ENCODE assay signal across 23 cellular contexts in genomic region chr7:69585169-69585568, GRCh38.
"Had no signal": no experiment of that assay in that cellular context is flagged by ENCODE, and none has a peak within 500 bp of the region (broad histone marks: within the 10 kb centered on the region; RNA-seq: fewer than 3 reads in every experiment).

No MANE protein-coding gene starts in this region.

- DNase-seq: natural killer cell; occipital lobe; ovary; posterior cingulate gyrus; psoas muscle; right cardiac atrium; right lobe of liver; sigmoid colon; stimulated activated CD4-positive, alpha-beta T cell treated with anti-CD3 and anti-CD28 coated beads, Interleukin-15, amount 100 ng/mL, for 24 hours; stimulated activated CD4-positive, alpha-beta T cell treated with anti-CD3 and anti-CD28 coated beads, Interleukin-2, amount 100 ng/mL, for 24 hours; stimulated activated CD4-positive, alpha-beta T cell treated with anti-CD3 and anti-CD28 coated beads, Interleukin-4, amount 100 ng/mL, for 1 hour; stimulated activated CD4-positive, alpha-beta T cell treated with anti-CD3 and anti-CD28 coated beads, Interleukin-4, amount 100 ng/mL, for 4 hours; stimulated activated CD8-positive, alpha-beta memory T cell treated with anti-CD3 and anti-CD28 coated beads, Interleukin-4, amount 100 ng/mL, for 48 hours; stimulated activated naive CD4-positive, alpha-beta T cell; stimulated activated naive CD8-positive, alpha-beta T cell treated with anti-CD3 and anti-CD28 coated beads, Interleukin-15, amount 100 ng/mL, for 72 hours; stimulated activated naive CD8-positive, alpha-beta T cell treated with anti-CD3 and anti-CD28 coated beads, Interleukin-15, Interleukin-2, amounts not matched to agents 100 U/mL and 50 U/mL, for 24 hours; substantia nigra; testis; tibial artery; transverse colon; upper lobe of right lung; uterus had no signal

- ATAC-seq: natural killer cell; psoas muscle; right cardiac atrium; right lobe of liver; stimulated activated memory B cell treated with anti-CD40 and anti-IgM and Interleukin-4, amounts not matched to agents 10 μg/mL and 1 μg/mL and 100 μg/mL, for 72 hours; stimulated activated naive CD8-positive, alpha-beta T cell treated with anti-CD3 and anti-CD28 coated beads, Interleukin-15, amount 100 ng/mL, for 72 hours; stimulated activated naive CD8-positive, alpha-beta T cell treated with anti-CD3 and anti-CD28 coated beads, Interleukin-15, Interleukin-2, amounts not matched to agents 100 U/mL and 50 U/mL, for 24 hours; upper lobe of right lung had no signal
